33 cellular contexts compared by ENCODE assay signal in genomic region chr1:63619558-63619957, GRCh38.
"Had no signal": no experiment of that assay in that cellular context is flagged by ENCODE, and none has a peak within 500 bp of the region (broad histone marks: within the 10 kb centered on the region; RNA-seq: fewer than 3 reads in every experiment).

No MANE protein-coding gene starts in this region.

- H3K4me3 Mint-ChIP-seq: activated B cell treated with CpG ODN at 0.5 μM for 24 hours; activated CD4-positive, alpha-beta memory T cell treated with anti-CD3 and anti-CD28 coated beads for 36 hours; activated CD4-positive, alpha-beta T cell treated with anti-CD3 and anti-CD28 coated beads, Interleukin-2, amount 10 ng/mL, durations not matched to agents 24 days and 14 days; activated CD8-positive, alpha-beta T cell treated with anti-CD3 and anti-CD28 coated beads for 36 hours; activated naive CD4-positive, alpha-beta T cell treated with anti-CD3 and anti-CD28 coated beads for 36 hours; activated naive CD8-positive, alpha-beta T cell treated with anti-CD3 and anti-CD28 coated beads for 36 hours; activated T-cell treated with anti-CD3 and anti-CD28 coated beads, Interleukin-2, amount 50 U/mL, for 4 hours; activated T-cell treated with anti-CD3 and anti-CD28 coated beads, Interleukin-2, amount 50 U/mL, for 72 hours; activated T-helper 1 cell treated with anti-CD3 and anti-CD28 coated beads, Interleukin-12 subunit alpha, Interleukin-12 subunit beta, Interleukin-2, Interleukin-4 antibody, amounts not matched to agents 30 ng/mL and 10 ng/mL and 1 ng/mL, durations not matched to agents 14 hours and 24 hours and 36 hours; activated T-helper 17 cell treated with anti-CD3 and anti-CD28 coated beads, Interleukin-2, amount 50 U/mL, for 72 hours; brain; central memory CD8-positive, alpha-beta T cell; T-helper 1 cell treated with Interleukin-12 subunit alpha and Interleukin-12 subunit beta and Interleukin-4 antibody, amounts not matched to agents 30 μg/mL and 1 μg/mL, for 36 hours; T-helper 2 cell treated with Interferon-gamma antibody and Interleukin-4, amounts not matched to agents 5 μg/mL and 100 μg/mL, for 36 hours had no signal

- H3K27ac Mint-ChIP-seq: activated B cell treated with CpG ODN at 0.5 μM for 24 hours; activated CD4-positive, alpha-beta memory T cell treated with anti-CD3 and anti-CD28 coated beads for 36 hours; activated CD4-positive, alpha-beta T cell treated with anti-CD3 and anti-CD28 coated beads, Interleukin-2, amount 10 ng/mL, durations not matched to agents 24 days and 14 days; activated CD8-positive, alpha-beta T cell treated with anti-CD3 and anti-CD28 coated beads for 36 hours; activated naive CD4-positive, alpha-beta T cell treated with anti-CD3 and anti-CD28 coated beads for 36 hours; activated naive CD4-positive, alpha-beta T cell treated with anti-CD3 and anti-CD28 coated beads, Interleukin-2, amount 50 U/mL, for 72 hours; activated naive CD8-positive, alpha-beta T cell treated with anti-CD3 and anti-CD28 coated beads for 36 hours; activated T-cell treated with anti-CD3 and anti-CD28 coated beads, Interleukin-2, amount 50 U/mL, for 72 hours; activated T-helper 1 cell treated with anti-CD3 and anti-CD28 coated beads, Interleukin-12 subunit alpha, Interleukin-12 subunit beta, Interleukin-2, Interleukin-4 antibody, amounts not matched to agents 30 ng/mL and 10 ng/mL and 1 ng/mL, durations not matched to agents 14 hours and 24 hours and 36 hours; activated T-helper 17 cell treated with anti-CD3 and anti-CD28 coated beads, Interleukin-2, amount 50 U/mL, for 72 hours; T-helper 2 cell treated with Interferon-gamma antibody and Interleukin-4, amounts not matched to agents 5 μg/mL and 100 μg/mL, for 36 hours had no signal

- H3K27ac ChIP-seq: adrenal gland had no signal

- DNase-seq: activated B cell treated with CpG ODN at 0.5 μM for 24 hours; activated CD4-positive, alpha-beta memory T cell treated with anti-CD3 and anti-CD28 coated beads for 36 hours; activated CD4-positive, alpha-beta T cell treated with anti-CD3 and anti-CD28 coated beads for 4 hours; activated CD4-positive, alpha-beta T cell treated with anti-CD3 and anti-CD28 coated beads, Interleukin-2, amount 10 ng/mL, durations not matched to agents 24 days and 14 days; activated CD4-positive, alpha-beta T cell treated with anti-CD3 and anti-CD28 coated beads, Interleukin-2, amount 50 U/mL, for 1 hour; activated CD4-positive, alpha-beta T cell treated with anti-CD3 and anti-CD28 coated beads, Interleukin-2, amount 50 U/mL, for 4 hours; activated CD4-positive, CD25-positive, alpha-beta regulatory T cell treated with anti-CD3 and anti-CD28 coated beads, Interleukin-2, amount 50 U/mL, for 72 hours; activated CD8-positive, alpha-beta memory T cell treated with anti-CD3 and anti-CD28 coated beads, Interleukin-2, amount 50 U/mL, for 4 hours; activated CD8-positive, alpha-beta T cell treated with anti-CD3 and anti-CD28 coated beads for 36 hours; activated effector memory CD4-positive, alpha-beta T cell treated with anti-CD3 and anti-CD28 coated beads, Interleukin-2, amount 50 U/mL, for 16 hours; activated gamma-delta T cell treated with Interleukin-2 at 50 U/mL for 16 hours; activated naive CD4-positive, alpha-beta T cell; activated naive CD4-positive, alpha-beta T cell treated with anti-CD3 and anti-CD28 coated beads for 36 hours; activated naive CD4-positive, alpha-beta T cell treated with anti-CD3 and anti-CD28 coated beads, Interleukin-2, amount 50 U/mL, for 16 hours; activated naive CD8-positive, alpha-beta T cell treated with anti-CD3 and anti-CD28 coated beads for 36 hours; activated T-cell treated with anti-CD3 and anti-CD28 coated beads for 4 hours; activated T-cell treated with anti-CD3 and anti-CD28 coated beads, Interleukin-2, amount 50 U/mL, for 1 hour; activated T-cell treated with anti-CD3 and anti-CD28 coated beads, Interleukin-2, amount 50 U/mL, for 4 hours; activated T-cell treated with anti-CD3 and anti-CD28 coated beads, Interleukin-2, amount 50 U/mL, for 72 hours; adrenal gland; amniotic stem cell; aorta; SW 1271; T-helper 1 cell; T-helper 2 cell; T-helper 9 cell had no signal

- H3K4me3 ChIP-seq: adrenal gland had no signal

- ATAC-seq: activated CD8-positive, alpha-beta T cell treated with anti-CD3 and anti-CD28 coated beads for 36 hours; activated naive CD4-positive, alpha-beta T cell treated with anti-CD3 and anti-CD28 coated beads, Interleukin-2, amount 50 U/mL, for 72 hours; activated T-cell treated with anti-CD3 and anti-CD28 coated beads, Interleukin-2, amount 50 U/mL, for 4 hours; activated T-cell treated with anti-CD3 and anti-CD28 coated beads, Interleukin-2, amount 50 U/mL, for 72 hours; activated T-helper 17 cell treated with anti-CD3 and anti-CD28 coated beads, Interleukin-2, amount 50 U/mL, for 72 hours had no signal

- H3K9me3 ChIP-seq: adrenal gland had no signal

- H3K27me3 Mint-ChIP-seq: activated B cell treated with CpG ODN at 0.5 μM for 24 hours; activated CD4-positive, alpha-beta memory T cell treated with anti-CD3 and anti-CD28 coated beads for 36 hours; activated CD4-positive, alpha-beta T cell treated with anti-CD3 and anti-CD28 coated beads, Interleukin-2, amount 10 ng/mL, durations not matched to agents 24 days and 14 days; activated CD8-positive, alpha-beta T cell treated with anti-CD3 and anti-CD28 coated beads for 36 hours; activated naive CD8-positive, alpha-beta T cell treated with anti-CD3 and anti-CD28 coated beads for 36 hours; activated T-helper 17 cell treated with anti-CD3 and anti-CD28 coated beads, Interleukin-2, amount 50 U/mL, for 72 hours; brain; central memory CD8-positive, alpha-beta T cell had no signal

- H3K36me3 Mint-ChIP-seq: activated naive CD8-positive, alpha-beta T cell treated with anti-CD3 and anti-CD28 coated beads for 36 hours had no signal

- H3K9me3 Mint-ChIP-seq: activated B cell treated with CpG ODN at 0.5 μM for 24 hours; activated CD4-positive, alpha-beta memory T cell treated with anti-CD3 and anti-CD28 coated beads for 36 hours; activated CD4-positive, alpha-beta T cell treated with anti-CD3 and anti-CD28 coated beads, Interleukin-2, amount 10 ng/mL, durations not matched to agents 24 days and 14 days; activated CD8-positive, alpha-beta T cell treated with anti-CD3 and anti-CD28 coated beads for 36 hours; activated naive CD4-positive, alpha-beta T cell treated with anti-CD3 and anti-CD28 coated beads for 36 hours; activated naive CD4-positive, alpha-beta T cell treated with anti-CD3 and anti-CD28 coated beads, Interleukin-2, amount 50 U/mL, for 72 hours; activated naive CD8-positive, alpha-beta T cell treated with anti-CD3 and anti-CD28 coated beads for 36 hours; activated T-cell treated with anti-CD3 and anti-CD28 coated beads, Interleukin-2, amount 50 U/mL, for 4 hours; activated T-cell treated with anti-CD3 and anti-CD28 coated beads, Interleukin-2, amount 50 U/mL, for 72 hours; activated T-helper 1 cell treated with anti-CD3 and anti-CD28 coated beads, Interleukin-12 subunit alpha, Interleukin-12 subunit beta, Interleukin-2, Interleukin-4 antibody, amounts not matched to agents 30 ng/mL and 10 ng/mL and 1 ng/mL, durations not matched to agents 14 hours and 24 hours and 36 hours; activated T-helper 17 cell treated with anti-CD3 and anti-CD28 coated beads, Interleukin-2, amount 50 U/mL, for 72 hours; central memory CD8-positive, alpha-beta T cell; T-helper 1 cell treated with Interleukin-12 subunit alpha and Interleukin-12 subunit beta and Interleukin-4 antibody, amounts not matched to agents 30 μg/mL and 1 μg/mL, for 36 hours; T-helper 2 cell treated with Interferon-gamma antibody and Interleukin-4, amounts not matched to agents 5 μg/mL and 100 μg/mL, for 36 hours had no signal

- H3K4me1 Mint-ChIP-seq: activated B cell treated with CpG ODN at 0.5 μM for 24 hours; activated naive CD8-positive, alpha-beta T cell treated with anti-CD3 and anti-CD28 coated beads for 36 hours; activated T-helper 17 cell treated with anti-CD3 and anti-CD28 coated beads, Interleukin-2, amount 50 U/mL, for 72 hours had no signal

- H3K36me3 ChIP-seq: adrenal gland had no signal

- H3K27me3 ChIP-seq: adrenal gland had no signal
